Comparison of ENCODE assay signal across 28 cellular contexts in the genomic region with DNA sequence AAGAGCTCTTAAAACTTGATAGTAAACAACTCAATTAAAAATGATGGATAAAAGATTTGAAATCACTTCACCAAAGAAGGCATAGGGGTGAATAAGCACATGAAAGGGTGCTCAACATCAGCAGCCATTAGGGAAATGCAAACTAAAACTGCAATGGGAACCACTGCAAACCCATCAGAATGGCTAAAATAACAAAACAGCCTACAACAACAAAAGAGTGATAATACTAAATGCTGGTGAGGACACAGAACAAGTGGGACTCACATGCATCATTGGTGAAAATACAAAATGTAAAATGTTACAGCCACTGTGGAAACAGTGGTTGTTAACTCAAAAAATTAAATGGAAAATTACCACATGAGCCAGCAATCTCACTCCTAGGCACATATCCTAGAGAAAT.
"Had no signal": no experiment of that assay in that cellular context is flagged by ENCODE, and none has a peak within 500 bp of the region (broad histone marks: within the 10 kb centered on the region; RNA-seq: fewer than 3 reads in every experiment).

No MANE protein-coding gene starts in this region.

- H3K4me3 ChIP-seq: colonic mucosa, coronary artery, dorsolateral prefrontal cortex, esophagus muscularis mucosa, esophagus squamous epithelium, gastrocnemius medialis, gastroesophageal sphincter, heart left ventricle, heart right ventricle, hepatocyte had no signal

- H3K27ac Mint-ChIP-seq: dendritic cell treated with granulocyte-macrophage colony-stimulating factor and Interleukin-4, amounts not matched to agents 40 ng/mL and 50 ng/mL, for 4 days; effector memory CD8-positive, alpha-beta T cell; endodermal cell had no signal

- H3K36me3 ChIP-seq: colonic mucosa, gastrocnemius medialis had no signal

- ATAC-seq: gastrocnemius medialis, gastroesophageal sphincter had no signal

- H3K4me1 ChIP-seq: colonic mucosa, esophagus muscularis mucosa, foreskin keratinocyte, gastrocnemius medialis, gastroesophageal sphincter, heart left ventricle had no signal

- H3K27me3 ChIP-seq: colonic mucosa, dorsolateral prefrontal cortex, esophagus muscularis mucosa, esophagus squamous epithelium, foreskin keratinocyte, gastrocnemius medialis, gastroesophageal sphincter, heart left ventricle, heart right ventricle, hepatocyte had no signal

- H3K9me3 Mint-ChIP-seq: dendritic cell treated with granulocyte-macrophage colony-stimulating factor and Interleukin-4, amounts not matched to agents 40 ng/mL and 50 ng/mL, for 4 days; effector memory CD8-positive, alpha-beta T cell had no signal

- H3K4me2 ChIP-seq: hepatocyte had no signal

- H2AFZ ChIP-seq: hepatocyte had no signal

- DNase-seq: colonic mucosa; cortex of kidney; dermis blood vessel endothelial cell; dorsolateral prefrontal cortex; effector CD4-positive, alpha-beta T cell; effector CD8-positive, alpha-beta T cell; effector memory CD4-positive, alpha-beta T cell; effector memory CD8-positive, alpha-beta T cell; endodermal cell; erythroblast; esophagus squamous epithelium; foreskin fibroblast; foreskin keratinocyte; foreskin melanocyte; gastrocnemius medialis; glutamatergic neuron; head of caudate nucleus; heart left ventricle; heart right ventricle had no signal

- H3K4me3 Mint-ChIP-seq: dendritic cell treated with granulocyte-macrophage colony-stimulating factor and Interleukin-4, amounts not matched to agents 40 ng/mL and 50 ng/mL, for 4 days; effector memory CD8-positive, alpha-beta T cell; endodermal cell had no signal

- FAIRE-seq: endometrium, endothelial cell of umbilical vein, frontal cortex had no signal

- H3K9me3 ChIP-seq: colonic mucosa, esophagus muscularis mucosa, esophagus squamous epithelium, gastrocnemius medialis, gastroesophageal sphincter had no signal

- H3K27ac ChIP-seq: colonic mucosa, coronary artery, epithelial cell of prostate, esophagus muscularis mucosa, esophagus squamous epithelium, foreskin keratinocyte, gastrocnemius medialis, gastroesophageal sphincter, heart left ventricle, heart right ventricle, hepatocyte had no signal

- H3K27me3 Mint-ChIP-seq: effector memory CD8-positive, alpha-beta T cell had no signal
